Comparison of ENCODE assay signal across 20 cellular contexts in genomic region chr3:49712631-49713317, GRCh38. TPM values are rescaled to one million over a fixed set of nuclear protein-coding genes. Genes with fewer than 3 reads are reported as not detected.
DNase-seq lines count a peak whose midpoint lies in the region; ATAC-seq, FAIRE-seq and TF ChIP-seq lines count a peak whose summit lies in the region.
"Had no signal": no experiment of that assay in that cellular context is flagged by ENCODE, and none has a peak within 500 bp of the region (broad histone marks: within the 10 kb centered on the region; RNA-seq: fewer than 3 reads in every experiment).

No MANE protein-coding gene starts in this region.

- no peak overlapping the region for H3K9ac ChIP-seq in H9 (ENCODE audit: extremely low read depth, insufficient read length, low read length)
- H3K9ac ChIP-seq in GM12878 (ENCODE audit: control insufficient read depth, insufficient read depth, low read length), result no peak overlapping the region

- H2AK5ac ChIP-seq in H9 (ENCODE audit: insufficient read length, low read length), result no peak overlapping the region

- no peak overlapping the region for H2BK12ac ChIP-seq in H9 (ENCODE audit: insufficient read length, low read depth, low read length)

- H3K79me2 ChIP-seq in H9 (ENCODE audit: insufficient read depth, low read length) (no peaks in the 10 kb centered on the region), GM12878 (ENCODE audit: control insufficient read depth, insufficient read depth, low read length) (no peaks in the 10 kb centered on the region)

- FAIRE-seq in GM12878 (lab: Jason Lieb, UNC), result no peak

- H3K27ac Mint-ChIP-seq in activated T-cell treated with anti-CD3 and anti-CD28 coated beads, Interleukin-2, amount 50 U/mL, for 24 hours, result peak overlapping the region; percentile 52
- H3K27ac Mint-ChIP-seq in H9, result no peak overlapping the region; a peak in 1 of 7 replicates
- H3K27ac Mint-ChIP-seq in stimulated activated effector memory CD8-positive, alpha-beta T cell treated with anti-CD3 and anti-CD28 coated beads, Interleukin-12 subunit alpha, Interleukin-12 subunit beta, amount 100 ng/mL, for 72 hours, result peak overlapping the region; percentile 52
- H3K27ac Mint-ChIP-seq: HFFc6 had no signal

- H3K27me3 ChIP-seq in H9 (ENCODE audit: insufficient read depth, low read length) (no peaks in the 10 kb centered on the region), GM12878 (replicated peaks in 1 of 2; ENCODE audit: control insufficient read depth in 2 of 2, insufficient read depth in 2 of 2, low read length in 1 of 2) (no peaks in the 10 kb centered on the region)
- H3K27me3 ChIP-seq: testis had no signal

- H3K23ac ChIP-seq in H9 (ENCODE audit: insufficient read length, low read depth, low read length), result no peak overlapping the region

- no peak overlapping the region for H3K14ac ChIP-seq in H9 (ENCODE audit: insufficient read depth, low read length)

- no peak overlapping the region for H3K4me2 ChIP-seq in H9 (ENCODE audit: insufficient read depth, insufficient read length, low read length)
- no peak overlapping the region for H3K4me2 ChIP-seq in GM12878 (ENCODE audit: control insufficient read depth, insufficient read depth)

- SMC1A ChIA-PET in GM12878 (lab: Charles Lee; ENCODE audit: uncharacterized antibody, unreplicated experiment), result interaction anchor here (0.5 kb wide), 1 partner anchor 100 kb away, joined by 4 read pairs; no protein-coding TSS in a partner anchor

- no peak overlapping the region for H3K56ac ChIP-seq in H9 (ENCODE audit: insufficient read length, low read depth, low read length)

- no peaks in the 10 kb centered on the region for H3K79me1 ChIP-seq in H9 (ENCODE audit: insufficient read depth, low read depth, low read length, poor library complexity, severe bottlenecking)

- H3T11ph ChIP-seq in H9 (ENCODE audit: low read length), result no peak overlapping the region

- peaks cover 10% of the 10 kb centered on the region for H3K4me1 Mint-ChIP-seq in activated T-cell treated with anti-CD3 and anti-CD28 coated beads, Interleukin-2, amount 50 U/mL, for 24 hours (ENCODE audit: low read depth)
- no peaks in the 10 kb centered on the region for H3K4me1 Mint-ChIP-seq in H9
- no peaks in the 10 kb centered on the region for H3K4me1 Mint-ChIP-seq in stimulated activated effector memory CD8-positive, alpha-beta T cell treated with anti-CD3 and anti-CD28 coated beads, Interleukin-12 subunit alpha, Interleukin-12 subunit beta, amount 100 ng/mL, for 72 hours

- no peak for TF ChIP-seq RAD21 in GM12878 (IDR thresholded peaks at IDR 0.05; ENCODE audit: insufficient read depth, low read depth, low read length)

- intact Hi-C loops in GM12878 (cut with micrococcal nuclease; ENCODE audit: unreplicated experiment), result no loop called here

- in situ Hi-C loops in GM12878 (cut with MboI), result no loop called here

- POLR2A ChIA-PET in GM12878 (lab: Charles Lee), result interaction anchor here (1.2 kb wide), 1 partner anchor 12 kb away, joined by 3 read pairs; no protein-coding TSS in a partner anchor

- CTCF ChIA-PET in GM12878 (lab: Yijun Ruan, JAX), result interaction anchor here (0.5 to 1.8 kb wide), 2 partner anchors 10 to 525 kb away, joined by 3 to 5 read pairs; no protein-coding TSS in a partner anchor

- TF ChIP-seq CTCF in H9 (conservative IDR thresholded peaks at IDR 0.05) (peak; percentile 25; the same call in 2 of the 3 replicates), GM12878 (IDR thresholded peaks at IDR 0.05 in 2 of 3, conservative IDR thresholded peaks at IDR 0.05 in 1 of 3; ENCODE audit: control insufficient read depth in 2 of 3, extremely low read depth in 1 of 3, insufficient read depth in 1 of 3, low read depth in 3 of 3, low read length in 3 of 3) (no peak)

- TF ChIP-seq POLR2A in GM12878 (IDR thresholded peaks at IDR 0.05; ENCODE audit: low read depth, low read length), result no peak

- H2AFZ ChIP-seq in H9 (ENCODE audit: low read length) (no peak overlapping the region), GM12878 (ENCODE audit: control insufficient read depth, low read depth, low read length) (no peak overlapping the region)

- no peak overlapping the region for H2BK15ac ChIP-seq in H9 (ENCODE audit: low read depth, low read length)

- no peak for DNase-seq in activated T-cell treated with anti-CD3 and anti-CD28 coated beads, Interleukin-2, amount 50 U/mL, for 24 hours
- no peak for DNase-seq in activated T-cell treated with anti-CD3 and anti-CD28 coated beads, Interleukin-2, amount 50 U/mL, for 1 hour
- DNase-seq in H9 (no peak), GM12878 (ENCODE audit: low read depth, low spot score) (no peak), NCI-H446 (lab: John Stamatoyannopoulos, UW) (no peak)
- no peak for DNase-seq in stimulated activated effector memory CD8-positive, alpha-beta T cell treated with anti-CD3 and anti-CD28 coated beads, Interleukin-12 subunit alpha, Interleukin-12 subunit beta, amount 100 ng/mL, for 72 hours (ENCODE audit: low spot score in 2 of 2)
- DNase-seq in stimulated activated naive CD4-positive, alpha-beta T cell treated with Interleukin-2 at 50 U/mL for 16 hours (lab: John Stamatoyannopoulos, UW), result no peak
- DNase-seq: activated CD4-positive, CD25-positive, alpha-beta regulatory T cell; activated gamma-delta T cell treated with Interleukin-2 at 50 U/mL for 16 hours; effector memory CD4-positive, alpha-beta T cell; HFFc6; left colon; NCI-H146; NCI-H774; retina; stimulated activated CD4-positive, alpha-beta T cell treated with anti-CD3 and anti-CD28 coated beads, Interleukin-12 subunit alpha, Interleukin-12 subunit beta, amount 100 ng/mL, for 4 hours; testis had no signal

- H4K8ac ChIP-seq in H9 (replicated peaks; ENCODE audit: insufficient read length, low read depth, low read length), result no peak overlapping the region

- no peaks in the 10 kb centered on the region for H3K9me3 Mint-ChIP-seq in activated T-cell treated with anti-CD3 and anti-CD28 coated beads, Interleukin-2, amount 50 U/mL, for 24 hours
- no peaks in the 10 kb centered on the region for H3K9me3 Mint-ChIP-seq in H9
- no peaks in the 10 kb centered on the region for H3K9me3 Mint-ChIP-seq in stimulated activated effector memory CD8-positive, alpha-beta T cell treated with anti-CD3 and anti-CD28 coated beads, Interleukin-12 subunit alpha, Interleukin-12 subunit beta, amount 100 ng/mL, for 72 hours
- H3K9me3 Mint-ChIP-seq: HFFc6 had no signal

- no peak overlapping the region for H4K91ac ChIP-seq in H9 (ENCODE audit: insufficient read length, low read depth, low read length)

- RAD21 ChIA-PET in GM12878 (lab: Charles Lee; ENCODE audit: unreplicated experiment), result no interaction called here

- no CpG with 5 or more reads among the region's 7 CpGs for WGBS in H9 (ENCODE audit: extremely low coverage, insufficient read length, low lambda C conversion rate)
- 60% methylated on average over 7 of the region's 7 CpGs for WGBS in GM12878 (ENCODE audit: insufficient coverage, insufficient replicate concordance, low lambda C conversion rate, missing lambda C conversion rate)

- no peak overlapping the region for H3K4me3 Mint-ChIP-seq in activated T-cell treated with anti-CD3 and anti-CD28 coated beads, Interleukin-2, amount 50 U/mL, for 24 hours
- no peak overlapping the region for H3K4me3 Mint-ChIP-seq in H9
- no peak overlapping the region for H3K4me3 Mint-ChIP-seq in stimulated activated effector memory CD8-positive, alpha-beta T cell treated with anti-CD3 and anti-CD28 coated beads, Interleukin-12 subunit alpha, Interleukin-12 subunit beta, amount 100 ng/mL, for 72 hours
- H3K4me3 Mint-ChIP-seq: HFFc6 had no signal

- no TSS peak for BruUV-seq in GM12878 (replicated peaks; lab: Mats Ljungman, UMichigan)

- H3K36me3 Mint-ChIP-seq in activated T-cell treated with anti-CD3 and anti-CD28 coated beads, Interleukin-2, amount 50 U/mL, for 24 hours (ENCODE audit: low read depth), result peaks cover 46% of the 10 kb centered on the region
- H3K36me3 Mint-ChIP-seq in H9 (ENCODE audit: insufficient read depth in 1 of 3, low read depth in 3 of 3), result peaks cover 0 to 12% (median 8%) of the 10 kb centered on the region in 3 experiments; a peak in 4 of 7 replicates
- H3K36me3 Mint-ChIP-seq in stimulated activated effector memory CD8-positive, alpha-beta T cell treated with anti-CD3 and anti-CD28 coated beads, Interleukin-12 subunit alpha, Interleukin-12 subunit beta, amount 100 ng/mL, for 72 hours, result no peaks in the 10 kb centered on the region

- H4K20me1 ChIP-seq in H9 (ENCODE audit: control insufficient read depth, insufficient read depth, insufficient read length) (no peaks in the 10 kb centered on the region), GM12878 (ENCODE audit: control insufficient read depth, insufficient read depth) (no peaks in the 10 kb centered on the region)

- H2BK5ac ChIP-seq in H9 (ENCODE audit: insufficient read length, low read length), result no peak overlapping the region

- no peak overlapping the region for H4K5ac ChIP-seq in H9 (ENCODE audit: insufficient read length, low read depth, low read length)

- H2BK20ac ChIP-seq in H9 (ENCODE audit: low read depth, low read length, poor library complexity, severe bottlenecking), result no peak overlapping the region

- no peaks in the 10 kb centered on the region for H3K4me1 ChIP-seq in H9 (ENCODE audit: insufficient read depth, low read length)
- H3K4me1 ChIP-seq in GM12878 (ENCODE audit: control insufficient read depth, insufficient read depth, low read length), result no peaks in the 10 kb centered on the region
- H3K4me1 ChIP-seq: testis had no signal

- H3K27ac ChIP-seq in H9 (ENCODE audit: insufficient read length, low read depth, low read length) (no peak overlapping the region), GM12878 (ENCODE audit: control insufficient read depth, insufficient read depth) (no peak overlapping the region)
- H3K27ac ChIP-seq: testis had no signal

- H3K18ac ChIP-seq in H9 (ENCODE audit: insufficient read length, low read depth, low read length), result no peak overlapping the region

- H3K9me3 ChIP-seq in H9 (ENCODE audit: control insufficient read depth, low read depth, low read length) (no peaks in the 10 kb centered on the region), GM12878 (replicated peaks; ENCODE audit: control insufficient read depth, insufficient read depth, low read length) (no peaks in the 10 kb centered on the region)
- H3K9me3 ChIP-seq: testis had no signal

- H3K23me2 ChIP-seq in H9 (ENCODE audit: insufficient read length, low read depth, low read length, poor library complexity, severe bottlenecking), result no peaks in the 10 kb centered on the region

- H3K4ac ChIP-seq in H9 (ENCODE audit: low read depth, low read length), result no peak overlapping the region

- no peak overlapping the region for H3K4me3 ChIP-seq in GM12878
- H3K4me3 ChIP-seq: testis had no signal

- H3K27me3 Mint-ChIP-seq in activated T-cell treated with anti-CD3 and anti-CD28 coated beads, Interleukin-2, amount 50 U/mL, for 24 hours, result no peaks in the 10 kb centered on the region
- H3K27me3 Mint-ChIP-seq in H9 (ENCODE audit: low read depth), result no peaks in the 10 kb centered on the region; the same call in 1 of the 2 replicates

- ATAC-seq in GM12878, result peak; percentile 20; the same call in 2 of the 3 replicates
- no peak for ATAC-seq in stimulated activated effector memory CD8-positive, alpha-beta T cell treated with anti-CD3 and anti-CD28 coated beads, Interleukin-12 subunit alpha, Interleukin-12 subunit beta, amount 100 ng/mL, for 72 hours
- ATAC-seq in HG02763 (IDR thresholded peaks at IDR 0.05; ENCODE audit: unreplicated experiment), result no peak
- ATAC-seq: left colon, Panc1 had no signal

- H3K36me3 ChIP-seq in GM12878 (ENCODE audit: control insufficient read depth in 2 of 2, insufficient read depth in 2 of 2, low read length in 1 of 2), result no peaks in the 10 kb centered on the region; a peak in 1 of 4 replicates

- no peak for TF ChIP-seq EP300 in GM12878 (IDR thresholded peaks at IDR 0.05; ENCODE audit: borderline replicate concordance in 1 of 2, control insufficient read depth in 1 of 2, low read depth in 2 of 2, low read length in 2 of 2)

- H2BK120ac ChIP-seq in H9 (ENCODE audit: low read depth, low read length, poor library complexity, severe bottlenecking), result no peak overlapping the region

RNA-seq across cellular contexts. Expression of gene AMIGO3, which starts 6.7 kb away (rescaled TPM):
- total RNA-seq in H9 (2021) (3.0 and 3.8 TPM in 2 replicates), GM12878 (2014; rRNA removed) (1.2 and 1.3 TPM in 2 replicates), GM12878 (2014; rRNA removed; fragmentation: Illumina TruSeq; extraction: Trizol) (not detected in 2 replicates), GM12878 (2021) (0.18 TPM in 1 of 2 replicates, not detected in the other)
- total RNA-seq in GM12878 (2013; cell fraction: nucleolus; rRNA removed), result 3.7 and 3.9 TPM in 2 replicates
- 0.13 TPM for polyA plus RNA-seq in GM12878 (2011; ENCODE audit: low read depth)
- polyA plus RNA-seq in GM12878 (2011; rRNA removed) (0.19 TPM in 1 of 2 replicates, not detected in the other), GM12878 (2014; fragmentation: Illumina TruSeq; extraction: Trizol) (0.07 TPM in 1 of 2 replicates, not detected in the other), GM12878 (2014; fragmentation: Nextera tagmentation; extraction: Ambion mirVana) (not detected), GM12878 (2014; rRNA removed) (0.58 and 1.2 TPM in 2 replicates), GM12878 (2016; fragmentation: Nextera tagmentation; extraction: Ambion mirVana) (1 to 10 TPM in 1 of 2 experiments, under 1 TPM in 1; 0.44 to 1.1 TPM)
- polyA plus RNA-seq in GM12878 (2011; cell fraction: cytosol; rRNA removed), result 1.8 TPM in 1 of 2 replicates, not detected in the other
- polyA plus RNA-seq in GM12878 (2011; cell fraction: nucleus; rRNA removed), result 3.0 and 4.6 TPM in 2 replicates
- 1.4 and 1.8 TPM in 2 replicates for polyA plus RNA-seq in GM12878 (2012)
- 1.2 TPM in 1 of 2 replicates, not detected in the other for polyA minus RNA-seq in GM12878 (2011; rRNA and poly(A)+ RNA removed)
- 0.52 and 0.53 TPM in 2 replicates for polyA minus RNA-seq in GM12878 (2011; cell fraction: cytosol; rRNA and poly(A)+ RNA removed)
- polyA minus RNA-seq in GM12878 (2011; cell fraction: nucleus; rRNA and poly(A)+ RNA removed), result 4.6 and 10.5 TPM in 2 replicates
- total RNA-seq: left colon had no signal
- polyA plus RNA-seq: AG04450 had no signal

RNA-seq across cellular contexts. Expression of gene GMPPB, which starts 11.0 kb away (rescaled TPM):
- total RNA-seq in H9 (2021) (29.1 and 31.1 TPM in 2 replicates), GM12878 (2014; rRNA removed) (39.1 and 44.3 TPM in 2 replicates), GM12878 (2014; rRNA removed; fragmentation: Illumina TruSeq; extraction: Trizol) (11.3 and 11.7 TPM in 2 replicates), GM12878 (2021) (45.6 and 46.1 TPM in 2 replicates)
- 27.3 and 30.3 TPM in 2 replicates for total RNA-seq in GM12878 (2013; cell fraction: nucleolus; rRNA removed)
- 11.1 TPM for polyA plus RNA-seq in GM12878 (2011; ENCODE audit: low read depth)
- polyA plus RNA-seq in GM12878 (2011; rRNA removed) (5.7 and 13.4 TPM in 2 replicates), GM12878 (2014; fragmentation: Illumina TruSeq; extraction: Trizol) (4.7 and 13.3 TPM in 2 replicates), GM12878 (2014; fragmentation: Nextera tagmentation; extraction: Ambion mirVana) (1 to 10 TPM; 2.3 to 8.7 TPM), GM12878 (2014; rRNA removed) (33.2 and 40.3 TPM in 2 replicates), GM12878 (2016; fragmentation: Nextera tagmentation; extraction: Ambion mirVana) (10 to 100 TPM; 73.2 to 99.5 TPM)
- 13.9 and 18.8 TPM in 2 replicates for polyA plus RNA-seq in GM12878 (2011; cell fraction: cytosol; rRNA removed)
- 26.9 and 29.1 TPM in 2 replicates for polyA plus RNA-seq in GM12878 (2011; cell fraction: nucleus; rRNA removed)
- 24.8 and 27.5 TPM in 2 replicates for polyA plus RNA-seq in GM12878 (2012)
- polyA minus RNA-seq in GM12878 (2011; rRNA and poly(A)+ RNA removed), result 19.7 and 20.2 TPM in 2 replicates
- polyA minus RNA-seq in GM12878 (2011; cell fraction: cytosol; rRNA and poly(A)+ RNA removed), result 7.1 and 8.2 TPM in 2 replicates
- 24.4 and 39.9 TPM in 2 replicates for polyA minus RNA-seq in GM12878 (2011; cell fraction: nucleus; rRNA and poly(A)+ RNA removed)

RNA-seq across cellular contexts. Expression of gene RNF123, which starts 23.4 kb away (rescaled TPM):
- total RNA-seq in H9 (2021), result 39.9 and 40.6 TPM in 2 replicates
- 38.2 and 40.9 TPM in 2 replicates for total RNA-seq in GM12878 (2013; cell fraction: nucleolus; rRNA removed)
- total RNA-seq in GM12878 (2014; rRNA removed), result 14.7 and 20.4 TPM in 2 replicates
- 6.4 and 8.1 TPM in 2 replicates for total RNA-seq in GM12878 (2014; rRNA removed; fragmentation: Illumina TruSeq; extraction: Trizol)
- 28.7 and 31.5 TPM in 2 replicates for total RNA-seq in GM12878 (2021)
- 26.5 TPM for polyA plus RNA-seq in GM12878 (2011; ENCODE audit: low read depth)
- 8.1 and 20.0 TPM in 2 replicates for polyA plus RNA-seq in GM12878 (2011; rRNA removed)
- polyA plus RNA-seq in GM12878 (2011; cell fraction: cytosol; rRNA removed), result 22.3 and 30.2 TPM in 2 replicates
- polyA plus RNA-seq in GM12878 (2011; cell fraction: nucleus; rRNA removed), result 105 and 114 TPM in 2 replicates
- 5.7 and 8.9 TPM in 2 replicates for polyA plus RNA-seq in GM12878 (2012)
- polyA plus RNA-seq in GM12878 (2014; fragmentation: Illumina TruSeq; extraction: Trizol), result 6.4 and 12.1 TPM in 2 replicates
- 1 to 10 TPM; 4.2 to 4.5 TPM for polyA plus RNA-seq in GM12878 (2014; fragmentation: Nextera tagmentation; extraction: Ambion mirVana)
- 21.4 and 23.0 TPM in 2 replicates for polyA plus RNA-seq in GM12878 (2014; rRNA removed)
- 10 to 100 TPM; 16.6 to 18.5 TPM for polyA plus RNA-seq in GM12878 (2016; fragmentation: Nextera tagmentation; extraction: Ambion mirVana)
- polyA minus RNA-seq in GM12878 (2011; rRNA and poly(A)+ RNA removed), result 20.3 and 29.3 TPM in 2 replicates
- polyA minus RNA-seq in GM12878 (2011; cell fraction: cytosol; rRNA and poly(A)+ RNA removed), result 13.1 and 13.6 TPM in 2 replicates
- polyA minus RNA-seq in GM12878 (2011; cell fraction: nucleus; rRNA and poly(A)+ RNA removed), result 31.8 and 67.1 TPM in 2 replicates

RNA-seq across cellular contexts. Expression of gene MST1, which starts 23.5 kb away (rescaled TPM):
- total RNA-seq in H9 (2021) (8.9 and 9.3 TPM in 2 replicates), GM12878 (2014; rRNA removed) (10.1 and 10.6 TPM in 2 replicates), GM12878 (2014; rRNA removed; fragmentation: Illumina TruSeq; extraction: Trizol) (2.3 and 3.0 TPM in 2 replicates), GM12878 (2021) (14.1 TPM in 2 replicates)
- total RNA-seq in GM12878 (2013; cell fraction: nucleolus; rRNA removed), result 31.5 and 41.7 TPM in 2 replicates
- 23.1 TPM for polyA plus RNA-seq in GM12878 (2011; ENCODE audit: low read depth)
- polyA plus RNA-seq in GM12878 (2011; rRNA removed) (13.4 and 24.2 TPM in 2 replicates), GM12878 (2014; fragmentation: Illumina TruSeq; extraction: Trizol) (1.6 and 3.4 TPM in 2 replicates), GM12878 (2014; fragmentation: Nextera tagmentation; extraction: Ambion mirVana) (1 to 10 TPM; 1.2 to 4.4 TPM), GM12878 (2014; rRNA removed) (20.8 and 25.5 TPM in 2 replicates), GM12878 (2016; fragmentation: Nextera tagmentation; extraction: Ambion mirVana) (1 to 10 TPM; 2.6 to 3.9 TPM)
- polyA plus RNA-seq in GM12878 (2011; cell fraction: cytosol; rRNA removed), result 16.4 and 28.7 TPM in 2 replicates
- polyA plus RNA-seq in GM12878 (2011; cell fraction: nucleus; rRNA removed), result 519 and 594 TPM in 2 replicates
- 38.8 and 51.3 TPM in 2 replicates for polyA plus RNA-seq in GM12878 (2012)
- polyA minus RNA-seq in GM12878 (2011; rRNA and poly(A)+ RNA removed), result 4.2 and 11.5 TPM in 2 replicates
- polyA minus RNA-seq in GM12878 (2011; cell fraction: cytosol; rRNA and poly(A)+ RNA removed), result 5.6 and 5.8 TPM in 2 replicates
- 44.7 and 55.5 TPM in 2 replicates for polyA minus RNA-seq in GM12878 (2011; cell fraction: nucleus; rRNA and poly(A)+ RNA removed)

RNA-seq across cellular contexts. Expression of gene APEH, which starts 38.6 kb away (rescaled TPM):
- 215 and 220 TPM in 2 replicates for total RNA-seq in H9 (2021)
- 71.1 and 89.5 TPM in 2 replicates for total RNA-seq in GM12878 (2013; cell fraction: nucleolus; rRNA removed)
- total RNA-seq in GM12878 (2014; rRNA removed), result 199 and 214 TPM in 2 replicates
- total RNA-seq in GM12878 (2014; rRNA removed; fragmentation: Illumina TruSeq; extraction: Trizol), result 110 and 116 TPM in 2 replicates
- 178 and 186 TPM in 2 replicates for total RNA-seq in GM12878 (2021)
- 43.5 TPM for polyA plus RNA-seq in GM12878 (2011; ENCODE audit: low read depth)
- 66.9 and 101 TPM in 2 replicates for polyA plus RNA-seq in GM12878 (2011; rRNA removed)
- polyA plus RNA-seq in GM12878 (2011; cell fraction: cytosol; rRNA removed), result 152 and 183 TPM in 2 replicates
- polyA plus RNA-seq in GM12878 (2011; cell fraction: nucleus; rRNA removed), result 301 and 327 TPM in 2 replicates
- polyA plus RNA-seq in GM12878 (2012), result 71.4 and 74.9 TPM in 2 replicates
- polyA plus RNA-seq in GM12878 (2014; fragmentation: Illumina TruSeq; extraction: Trizol), result 125 and 130 TPM in 2 replicates
- polyA plus RNA-seq in GM12878 (2014; fragmentation: Nextera tagmentation; extraction: Ambion mirVana), result 100 to 1,000 TPM in 1 of 2 experiments, 10 to 100 TPM in 1; 74.4 to 102 TPM
- polyA plus RNA-seq in GM12878 (2014; rRNA removed), result 132 and 162 TPM in 2 replicates
- 100 to 1,000 TPM; 207 to 209 TPM for polyA plus RNA-seq in GM12878 (2016; fragmentation: Nextera tagmentation; extraction: Ambion mirVana)
- 167 and 275 TPM in 2 replicates for polyA minus RNA-seq in GM12878 (2011; rRNA and poly(A)+ RNA removed)
- polyA minus RNA-seq in GM12878 (2011; cell fraction: cytosol; rRNA and poly(A)+ RNA removed), result 76.0 and 90.2 TPM in 2 replicates
- polyA minus RNA-seq in GM12878 (2011; cell fraction: nucleus; rRNA and poly(A)+ RNA removed), result 116 and 212 TPM in 2 replicates

Comparison
In these comparisons a context has a peak if more than half of its experiments do, and no peak if none do; other contexts are left out.
1. H3K27ac Mint-ChIP-seq: peak in activated T-cell treated with anti-CD3 and anti-CD28 coated beads, Interleukin-2, amount 50 U/mL, for 24 hours (single experiment) and stimulated activated effector memory CD8-positive, alpha-beta T cell treated with anti-CD3 and anti-CD28 coated beads, Interleukin-12 subunit alpha, Interleukin-12 subunit beta, amount 100 ng/mL, for 72 hours (single experiment); none in H9 (0 of 3).